20 cellular contexts compared by ENCODE assay signal in genomic region chr7:77729574-77730348, GRCh38. TPM values are rescaled to one million over a fixed set of nuclear protein-coding genes. Genes with fewer than 3 reads are reported as not detected.
DNase-seq lines count a peak whose midpoint lies in the region; ATAC-seq and TF ChIP-seq lines count a peak whose summit lies in the region.
"Had no signal": no experiment of that assay in that cellular context is flagged by ENCODE, and none has a peak within 500 bp of the region (broad histone marks: within the 10 kb centered on the region; RNA-seq: fewer than 3 reads in every experiment).

No MANE protein-coding gene starts in this region.

- DNase-seq in EL (peak; percentile 12), LHCN-M2 (ENCODE audit: low read depth) (peak; percentile 28), nephron progenitor cell (no peak), NCI-H2081 (lab: John Stamatoyannopoulos, UW) (no peak)
- DNase-seq in activated effector memory CD4-positive, alpha-beta T cell treated with anti-CD3 and anti-CD28 coated beads, Interleukin-2, amount 50 U/mL, for 16 hours: no peak
- DNase-seq: activated effector memory CD4-positive, alpha-beta T cell treated with Interleukin-2 at 50 U/mL for 16 hours; BE2C; brain microvascular endothelial cell; hypothalamus; KG1; left cardiac atrium; NCI-H1105 treated with DMSO at 0.1 percent for 48 hours; NCI-H2171; pancreas; Peyer's patch; stimulated activated CD4-positive, alpha-beta T cell treated with anti-CD3 and anti-CD28 coated beads, Interleukin-4, amount 100 ng/mL, for 4 hours; SW 1271; thyroid gland had no signal

- peaks cover 12% of the 10 kb centered on the region for H3K36me3 Mint-ChIP-seq in dendritic cell treated with granulocyte-macrophage colony-stimulating factor and Interleukin-4, amounts not matched to agents 40 ng/mL and 50 ng/mL, for 4 days (ENCODE audit: low read depth)
- peaks cover 6% of the 10 kb centered on the region for H3K36me3 Mint-ChIP-seq in nephron progenitor cell (ENCODE audit: low read depth)

- H3K9me3 Mint-ChIP-seq in dendritic cell treated with granulocyte-macrophage colony-stimulating factor and Interleukin-4, amounts not matched to agents 40 ng/mL and 50 ng/mL, for 4 days: no peaks in the 10 kb centered on the region
- peaks cover 4% of the 10 kb centered on the region for H3K9me3 Mint-ChIP-seq in nephron progenitor cell

- H3K4me1 Mint-ChIP-seq in dendritic cell treated with granulocyte-macrophage colony-stimulating factor and Interleukin-4, amounts not matched to agents 40 ng/mL and 50 ng/mL, for 4 days (ENCODE audit: low read depth): peaks cover 62% of the 10 kb centered on the region
- H3K4me1 Mint-ChIP-seq in nephron progenitor cell: peaks cover 25% of the 10 kb centered on the region

- TF ChIP-seq CTCF in nephron progenitor cell (IDR thresholded peaks at IDR 0.05): no peak

- intact Hi-C loops in dendritic cell treated with granulocyte-macrophage colony-stimulating factor and Interleukin-4, amounts not matched to agents 40 ng/mL and 50 ng/mL, for 4 days (cut with micrococcal nuclease): no loop called here

- ATAC-seq in HG03342 (IDR thresholded peaks at IDR 0.05; ENCODE audit: unreplicated experiment): no peak
- ATAC-seq: left cardiac atrium had no signal

- no peak overlapping the region for H3K4me3 Mint-ChIP-seq in dendritic cell treated with granulocyte-macrophage colony-stimulating factor and Interleukin-4, amounts not matched to agents 40 ng/mL and 50 ng/mL, for 4 days
- H3K4me3 Mint-ChIP-seq in nephron progenitor cell: no peak overlapping the region

- no peaks in the 10 kb centered on the region for H3K27me3 Mint-ChIP-seq in dendritic cell treated with granulocyte-macrophage colony-stimulating factor and Interleukin-4, amounts not matched to agents 40 ng/mL and 50 ng/mL, for 4 days
- H3K27me3 Mint-ChIP-seq in nephron progenitor cell (ENCODE audit: low read depth, poor library complexity): no peaks in the 10 kb centered on the region

- H3K27ac Mint-ChIP-seq in dendritic cell treated with granulocyte-macrophage colony-stimulating factor and Interleukin-4, amounts not matched to agents 40 ng/mL and 50 ng/mL, for 4 days: peak overlapping the region; percentile 18
- H3K27ac Mint-ChIP-seq in nephron progenitor cell: peak overlapping the region; percentile 1

RNA-seq across cellular contexts. Expression of gene RSBN1L, which starts 33.5 kb away (rescaled TPM):
- total RNA-seq in LHCN-M2 (2014; rRNA removed): 13.7 and 18.8 TPM in 2 replicates
- polyA plus RNA-seq in LHCN-M2 (2012): 5.4 TPM

Comparison
In these comparisons a context has a peak if more than half of its experiments do, and no peak if none do; other contexts are left out.
1. DNase-seq: peak in EL (single experiment) and LHCN-M2 (single experiment); none in nephron progenitor cell (single experiment), NCI-H2081 (0 of 2) and activated effector memory CD4-positive, alpha-beta T cell treated with anti-CD3 and anti-CD28 coated beads, Interleukin-2, amount 50 U/mL, for 16 hours (single experiment).